Comparison of ENCODE assay signal across 1 cellular context in the genomic region with DNA sequence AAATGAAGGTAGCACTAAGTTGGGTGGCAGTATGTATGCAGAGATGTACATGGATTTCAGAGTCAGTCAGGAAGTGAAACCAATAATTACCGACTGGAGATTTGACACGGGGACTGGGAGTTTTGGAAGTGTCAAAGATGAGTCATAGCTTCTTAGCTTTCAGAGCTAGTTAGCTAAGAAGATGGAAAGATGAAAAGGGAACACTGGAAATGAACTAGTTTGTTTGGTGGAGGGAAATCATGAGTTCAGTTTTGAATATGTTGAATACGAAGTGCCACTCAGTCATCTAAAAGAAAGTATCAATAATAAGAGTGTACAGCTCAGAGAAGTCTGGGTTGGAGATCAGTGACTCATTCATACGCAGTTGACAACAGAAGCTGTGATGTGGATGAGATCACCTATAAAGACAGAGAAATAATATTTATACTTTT.
TF ChIP-seq lines count a peak whose summit lies in the region.

No MANE protein-coding gene starts in this region.

TF ChIP-seq in K562, 482 proteins besides CTCF, POLR2A, EP300 and RAD21:
- TF ChIP-seq, protein P1, sequence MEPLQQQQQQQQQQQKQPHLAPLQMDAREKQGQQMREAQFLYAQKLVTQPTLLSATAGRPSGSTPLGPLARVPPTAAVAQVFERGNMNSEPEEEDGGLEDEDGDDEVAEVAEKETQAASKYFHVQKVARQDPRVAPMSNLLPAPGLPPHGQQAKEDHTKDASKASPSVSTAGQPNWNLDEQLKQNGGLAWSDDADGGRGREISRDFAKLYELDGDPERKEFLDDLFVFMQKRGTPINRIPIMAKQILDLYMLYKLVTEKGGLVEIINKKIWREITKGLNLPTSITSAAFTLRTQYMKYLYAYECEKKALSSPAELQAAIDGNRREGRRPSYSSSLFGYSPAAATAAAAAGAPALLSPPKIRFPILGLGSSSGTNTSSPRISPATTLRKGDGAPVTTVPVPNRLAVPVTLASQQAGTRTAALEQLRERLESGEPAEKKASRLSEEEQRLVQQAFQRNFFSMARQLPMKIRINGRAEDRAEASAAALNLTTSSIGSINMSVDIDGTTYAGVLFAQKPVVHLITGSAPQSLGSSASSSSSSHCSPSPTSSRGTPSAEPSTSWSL (CRISPR knock-in tag; IDR thresholded peaks at IDR 0.05; ENCODE audit: borderline replicate concordance), result no peak
- TF ChIP-seq FOSL1 (tag; conservative IDR thresholded peaks at IDR 0.05), result peak; percentile 52
